ENCODE assay signal across 8 cellular contexts in the genomic region with DNA sequence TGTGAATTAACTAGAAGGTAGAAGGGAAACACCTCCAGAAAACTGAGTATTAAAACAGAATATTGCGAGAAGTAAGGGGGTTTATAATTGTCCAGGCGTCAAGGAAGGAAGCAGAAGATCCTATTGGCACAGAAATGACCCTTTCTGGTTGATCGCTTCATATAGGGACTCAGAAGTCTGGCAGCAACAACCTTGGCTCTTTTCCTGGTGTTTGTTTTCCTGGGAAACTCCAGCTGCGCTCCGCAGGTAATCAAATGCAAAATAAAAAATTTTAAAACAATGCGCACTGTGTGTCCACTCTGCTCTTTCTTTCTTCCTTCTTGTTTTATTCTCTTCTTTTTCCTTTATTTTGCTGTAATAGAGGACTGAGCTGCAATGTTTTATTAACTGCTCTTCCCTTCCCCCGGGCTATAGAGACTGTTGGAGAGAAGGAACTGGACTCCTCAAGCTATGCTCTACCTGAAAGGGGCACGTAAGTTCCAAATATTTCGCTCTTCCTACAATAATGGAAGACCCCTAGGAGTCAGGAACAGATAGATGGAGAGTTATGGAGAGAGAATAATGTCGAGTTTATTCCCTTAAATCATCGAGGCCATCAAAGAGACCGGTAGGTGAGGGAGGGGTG. TPM values are rescaled to one million over a fixed set of nuclear protein-coding genes. Genes with fewer than 3 reads are reported as not detected.
DNase-seq lines count a peak whose midpoint lies in the region; ATAC-seq, FAIRE-seq and TF ChIP-seq lines count a peak whose summit lies in the region.

No MANE protein-coding gene starts in this region.

- POLR2A ChIA-PET in CD4-positive, alpha-beta T cell (lab: Charles Lee), result interaction anchor here (1.3 to 2.0 kb wide), 2 partner anchors 25 to 131 kb away, joined by 5 read pairs; a partner anchor contains a TSS
- POLR2A ChIA-PET in naive thymus-derived CD4-positive, alpha-beta T cell (lab: Charles Lee), result interaction anchor here (0.7 to 1.6 kb wide), 3 partner anchors 25 to 126 kb away, joined by 3 to 6 read pairs (median 4); a partner anchor contains a TSS

- H3K9me3 Mint-ChIP-seq in CD4-positive, alpha-beta T cell, result peaks cover 5% of the 10 kb centered on the region
- peaks cover 0 to 12% (median 4%) of the 10 kb centered on the region in 11 donors for H3K9me3 Mint-ChIP-seq in naive thymus-derived CD4-positive, alpha-beta T cell

- H3K36me3 ChIP-seq in naive thymus-derived CD4-positive, alpha-beta T cell (ENCODE audit: control insufficient read depth in 2 of 3, insufficient read depth in 3 of 3, low read length in 3 of 3), result no peaks in the 10 kb centered on the region
- no peaks in the 10 kb centered on the region for H3K36me3 ChIP-seq in small intestine (ENCODE audit: control insufficient read depth in 2 of 2, insufficient read depth in 2 of 2, low read length in 2 of 2)

- TF ChIP-seq CTCF in CD4-positive, alpha-beta T cell (IDR thresholded peaks at IDR 0.05), result no peak
- TF ChIP-seq CTCF in coronary artery (IDR thresholded peaks at IDR 0.05), result no peak

- H3K4me1 ChIP-seq in naive thymus-derived CD4-positive, alpha-beta T cell (ENCODE audit: control insufficient read depth in 2 of 2, insufficient read depth in 2 of 2, low read length in 2 of 2), result peaks cover 0 to 3% of the 10 kb centered on the region in 2 donors
- no peaks in the 10 kb centered on the region for H3K4me1 ChIP-seq in small intestine (ENCODE audit: control insufficient read depth in 2 of 2, insufficient read depth in 1 of 2, low read depth in 1 of 2, low read length in 1 of 2)

- peaks cover 40% of the 10 kb centered on the region for H3K27me3 Mint-ChIP-seq in CD4-positive, alpha-beta T cell
- peaks cover 18 to 49% (median 32%) of the 10 kb centered on the region in 5 donors for H3K27me3 Mint-ChIP-seq in naive thymus-derived CD4-positive, alpha-beta T cell

- peaks cover 13% of the 10 kb centered on the region for H3K4me1 Mint-ChIP-seq in CD4-positive, alpha-beta T cell (ENCODE audit: low read depth)
- peaks cover 0 to 13% (median 8%) of the 10 kb centered on the region in 7 donors for H3K4me1 Mint-ChIP-seq in naive thymus-derived CD4-positive, alpha-beta T cell

- 30 to 43% (median 38%) methylated on average over 12 of the region's 12 CpGs for WGBS in small intestine, 3 donors

- DNase-seq in CD4-positive, alpha-beta T cell, result no peak
- DNase-seq in NCI-H1694 treated with DMSO at 0.1 percent for 48 hours (lab: John Stamatoyannopoulos, UW) (peak; percentile 38), coronary artery (ENCODE audit: low spot score) (no peak), islet precursor cell (no peak), HuH-7.5 (ENCODE audit: low spot score) (no peak), small intestine (no peak)
- DNase-seq in naive thymus-derived CD4-positive, alpha-beta T cell, result no peak
- DNase-seq in stimulated activated CD4-positive, alpha-beta T cell treated with anti-CD3 and anti-CD28 coated beads, Interleukin-4, amount 100 ng/mL, for 1 hour, result no peak

- H3K27ac Mint-ChIP-seq in CD4-positive, alpha-beta T cell, result no peak overlapping the region
- peak overlapping the region in 2 of 9 donors; percentile 9 to 57 for H3K27ac Mint-ChIP-seq in naive thymus-derived CD4-positive, alpha-beta T cell

- CTCF ChIA-PET in CD4-positive, alpha-beta T cell (lab: Charles Lee), result interaction anchor here (1.3 kb wide), 1 partner anchor 12 kb away, joined by 4 read pairs; no protein-coding TSS in a partner anchor
- CTCF ChIA-PET in naive thymus-derived CD4-positive, alpha-beta T cell (lab: Charles Lee), result no interaction called here

- H3K4me3 Mint-ChIP-seq in CD4-positive, alpha-beta T cell, result peak overlapping the region; percentile 81
- H3K4me3 Mint-ChIP-seq in naive thymus-derived CD4-positive, alpha-beta T cell, result peak overlapping the region; percentile 67 to 90 (median 82)

- H3K4me3 ChIP-seq in coronary artery (peak overlapping the region; percentile 78), small intestine (ENCODE audit: low read depth in 1 of 2, low read length in 2 of 2) (no peak overlapping the region)
- H3K4me3 ChIP-seq in naive thymus-derived CD4-positive, alpha-beta T cell (ENCODE audit: low read length), result peak overlapping the region; percentile 63

- peaks cover 18% of the 10 kb centered on the region for H3K27me3 ChIP-seq in CD4-positive, alpha-beta T cell (ENCODE audit: control insufficient read depth, insufficient read depth, low read length)
- no peaks in the 10 kb centered on the region for H3K27me3 ChIP-seq in naive thymus-derived CD4-positive, alpha-beta T cell (ENCODE audit: control insufficient read depth in 2 of 2, insufficient read depth in 2 of 2, low read length in 2 of 2)
- peaks cover 0 to 15% of the 10 kb centered on the region in 2 donors for H3K27me3 ChIP-seq in small intestine (ENCODE audit: control insufficient read depth in 2 of 2, insufficient read depth in 2 of 2, low read length in 2 of 2)

- H3K36me3 Mint-ChIP-seq in CD4-positive, alpha-beta T cell (ENCODE audit: low read depth), result no peaks in the 10 kb centered on the region
- peaks cover 0 to 4% (median 0%) of the 10 kb centered on the region in 5 donors for H3K36me3 Mint-ChIP-seq in naive thymus-derived CD4-positive, alpha-beta T cell

- intact Hi-C loops in CD4-positive, alpha-beta T cell (cut with DNase I, micrococcal nuclease), result no loop called here
- intact Hi-C loops in naive thymus-derived CD4-positive, alpha-beta T cell (cut with micrococcal nuclease), result loop anchor here (1.0 to 5.0 kb wide), 5 partner anchors 18 to 230 kb away; a partner anchor contains a TSS

- H3K9me3 ChIP-seq in CD4-positive, alpha-beta T cell (ENCODE audit: control insufficient read depth, low read length), result no peaks in the 10 kb centered on the region
- H3K9me3 ChIP-seq in naive thymus-derived CD4-positive, alpha-beta T cell (ENCODE audit: control insufficient read depth in 2 of 3, low read length in 3 of 3), result no peaks in the 10 kb centered on the region
- H3K9me3 ChIP-seq in small intestine (ENCODE audit: control insufficient read depth, low read depth), result no peaks in the 10 kb centered on the region

- no peak for FAIRE-seq in small intestine (lab: Jason Lieb, UNC)

- H3K27ac ChIP-seq in CD4-positive, alpha-beta T cell (ENCODE audit: low read depth, low read length), result no peak overlapping the region
- no peak overlapping the region for H3K27ac ChIP-seq in coronary artery
- no peak overlapping the region for H3K27ac ChIP-seq in naive thymus-derived CD4-positive, alpha-beta T cell (ENCODE audit: low read depth, low read length)
- no peak overlapping the region for H3K27ac ChIP-seq in small intestine (ENCODE audit: low read depth in 1 of 2, low read length in 1 of 2)

- ATAC-seq in CD4-positive, alpha-beta T cell (ENCODE audit: poor library complexity), result no peak
- ATAC-seq in naive thymus-derived CD4-positive, alpha-beta T cell, result no peak

RNA-seq across cellular contexts. Expression of a gene that starts 0.7 kb away (rescaled TPM):
- total RNA-seq in CD4-positive, alpha-beta T cell, result not detected
- total RNA-seq in naive thymus-derived CD4-positive, alpha-beta T cell, result under 1 TPM; 0.16 to 0.69 (median 0.44) TPM
- under 1 TPM in 1 of 2 donors, not detected in 1; 0.54 TPM for polyA plus RNA-seq in naive thymus-derived CD4-positive, alpha-beta T cell
- polyA plus RNA-seq in small intestine, result under 1 TPM in 1 of 3 donors, not detected in 2; 0.28 TPM

RNA-seq across cellular contexts. Expression of a gene that starts 25.2 kb away (rescaled TPM):
- total RNA-seq in CD4-positive, alpha-beta T cell, result 10 to 100 TPM; 41.5 to 46.3 TPM
- 10 to 100 TPM; 25.8 to 42.5 (median 31.7) TPM for total RNA-seq in naive thymus-derived CD4-positive, alpha-beta T cell
- 10 to 100 TPM; 20.8 to 21.3 TPM for polyA plus RNA-seq in naive thymus-derived CD4-positive, alpha-beta T cell
- 10 to 100 TPM in 2 of 3 donors, 1 to 10 TPM in 1; 9.4 to 14.4 (median 11.3) TPM for polyA plus RNA-seq in small intestine

RNA-seq across cellular contexts. Expression of a gene that starts 25.4 kb away (rescaled TPM):
- 10 to 100 TPM; 11.1 to 16.0 TPM for total RNA-seq in CD4-positive, alpha-beta T cell
- total RNA-seq in naive thymus-derived CD4-positive, alpha-beta T cell, result 10 to 100 TPM; 19.4 to 77.7 (median 43.2) TPM
- polyA plus RNA-seq in naive thymus-derived CD4-positive, alpha-beta T cell, result 10 to 100 TPM; 49.1 to 59.7 TPM
- 10 to 100 TPM in 1 of 3 donors, 1 to 10 TPM in 2; 5.7 to 14.9 (median 7.8) TPM for polyA plus RNA-seq in small intestine

Comparison
In these comparisons a context has a peak if more than half of its experiments do, and no peak if none do; other contexts are left out.
1. H3K4me3 ChIP-seq: peak in coronary artery (single experiment) and naive thymus-derived CD4-positive, alpha-beta T cell (single experiment); none in small intestine (0 of 2).
2. intact Hi-C loops: an anchor here in naive thymus-derived CD4-positive, alpha-beta T cell (1.0 to 5.0 kb wide); none called in CD4-positive, alpha-beta T cell.